In genomic region chr13:31504918-31505317, GRCh38 we compare ENCODE assay signal across 25 cellular contexts.
"Had no signal": no experiment of that assay in that cellular context is flagged by ENCODE, and none has a peak within 500 bp of the region (broad histone marks: within the 10 kb centered on the region; RNA-seq: fewer than 3 reads in every experiment).

No MANE protein-coding gene starts in this region.

- DNase-seq: dermis blood vessel endothelial cell; effector memory CD4-positive, alpha-beta T cell; erythroblast; esophagus squamous epithelium; foreskin melanocyte; glutamatergic neuron; heart right ventricle; hippocampal formation; left cardiac atrium; left lung; mesenchymal stem cell; mucosa of descending colon; naive B cell; pancreas; sigmoid colon; stimulated activated CD4-positive, alpha-beta T cell treated with anti-CD3 and anti-CD28 coated beads, Interleukin-2, amount 100 ng/mL, for 24 hours; stimulated activated CD4-positive, alpha-beta T cell treated with anti-CD3 and anti-CD28 coated beads, Interleukin-4, amount 100 ng/mL, for 24 hours; stimulated activated naive CD4-positive, alpha-beta T cell treated with Interleukin-2 at 50 U/mL for 16 hours; stomach; thyroid gland; trophoblast cell had no signal

- FAIRE-seq: endometrium, islet of Langerhans, pancreas had no signal

- ATAC-seq: heart right ventricle; left cardiac atrium; left lung; mucosa of descending colon; natural killer cell treated with Interleukin-12 subunit alpha and Interleukin-12 subunit beta and Interleukin-15 and Interleukin-18, amount 100 ng/mL, for 72 hours; pancreas; stimulated activated effector memory CD8-positive, alpha-beta T cell treated with anti-CD3 and anti-CD28 coated beads, Interleukin-12 subunit alpha, Interleukin-12 subunit beta, amount 100 ng/mL, for 72 hours had no signal
